In genomic region chr1:10106756-10107479, GRCh38 we compare ENCODE assay signal across 17 cellular contexts.
A peak's percentile ranks its signal among the peaks of the same experiment; 100 is the strongest.
DNase-seq lines count a peak whose midpoint lies in the region; ATAC-seq and TF ChIP-seq lines count a peak whose summit lies in the region.
"Had no signal": no experiment of that assay in that cellular context is flagged by ENCODE, and none has a peak within 500 bp of the region (broad histone marks: within the 10 kb centered on the region; RNA-seq: fewer than 3 reads in every experiment).

No MANE protein-coding gene starts in this region.

- peaks cover 56% of the 10 kb centered on the region for H3K36me3 Mint-ChIP-seq in stimulated activated naive CD8-positive, alpha-beta T cell treated with anti-CD3 and anti-CD28 coated beads, Interleukin-15, Interleukin-2, amounts not matched to agents 100 ng/mL and 50 ng/mL, for 24 hours (ENCODE audit: low read depth)

- H3K27ac Mint-ChIP-seq in stimulated activated naive CD8-positive, alpha-beta T cell treated with anti-CD3 and anti-CD28 coated beads, Interleukin-15, Interleukin-2, amounts not matched to agents 100 ng/mL and 50 ng/mL, for 24 hours: peak overlapping the region; percentile 48

- peaks cover 21% of the 10 kb centered on the region for H3K4me1 ChIP-seq in psoas muscle

- intact Hi-C loops in psoas muscle (cut with DNase I): no loop called here
- intact Hi-C loops in posterior cingulate gyrus (cut with DNase I): loop anchor here (5.0 kb wide), 1 partner anchor 75 kb away; the partner anchor contains the start of gene UBE4B

- H3K9me3 ChIP-seq in psoas muscle: no peaks in the 10 kb centered on the region
- H3K9me3 ChIP-seq in WERI-Rb-1 (ENCODE audit: severe bottlenecking): no peaks in the 10 kb centered on the region
- H3K9me3 ChIP-seq: transverse colon had no signal

- H3K4me3 Mint-ChIP-seq in stimulated activated naive CD8-positive, alpha-beta T cell treated with anti-CD3 and anti-CD28 coated beads, Interleukin-15, Interleukin-2, amounts not matched to agents 100 ng/mL and 50 ng/mL, for 24 hours: no peak overlapping the region

- peak overlapping the region; percentile 64 for H3K27ac ChIP-seq in psoas muscle
- no peak overlapping the region for H3K27ac ChIP-seq in WERI-Rb-1
- H3K27ac ChIP-seq: VCaP had no signal

- TF ChIP-seq CTCF in epithelial cell of esophagus (IDR thresholded peaks at IDR 0.05; ENCODE audit: insufficient read depth, low read depth, low read length, missing control alignments) (no peak), psoas muscle (IDR thresholded peaks at IDR 0.05) (no peak), WERI-Rb-1 (IDR thresholded peaks at IDR 0.05; ENCODE audit: low read depth, low read length) (no peak)

- H3K27me3 ChIP-seq in psoas muscle (ENCODE audit: insufficient read depth in 3 of 3, low read length in 2 of 3) (no peaks in the 10 kb centered on the region), WERI-Rb-1 (ENCODE audit: insufficient read depth, low read depth, severe bottlenecking) (no peaks in the 10 kb centered on the region)
- H3K27me3 ChIP-seq: transverse colon had no signal

- no peaks in the 10 kb centered on the region for H3K27me3 Mint-ChIP-seq in stimulated activated naive CD8-positive, alpha-beta T cell treated with anti-CD3 and anti-CD28 coated beads, Interleukin-15, Interleukin-2, amounts not matched to agents 100 ng/mL and 50 ng/mL, for 24 hours

- H3K9me3 Mint-ChIP-seq in stimulated activated naive CD8-positive, alpha-beta T cell treated with anti-CD3 and anti-CD28 coated beads, Interleukin-15, Interleukin-2, amounts not matched to agents 100 ng/mL and 50 ng/mL, for 24 hours: no peaks in the 10 kb centered on the region

- 78 to 89% (median 83%) methylated on average over 7 of the region's 7 CpGs for WGBS in psoas muscle, 3 donors

- ATAC-seq in stimulated activated naive CD8-positive, alpha-beta T cell treated with anti-CD3 and anti-CD28 coated beads, Interleukin-15, Interleukin-2, amounts not matched to agents 100 U/mL and 50 U/mL, for 24 hours: no peak
- ATAC-seq in psoas muscle: no peak

- H3K4me3 ChIP-seq in epithelial cell of esophagus (ENCODE audit: low read length): no peak overlapping the region
- no peak overlapping the region for H3K4me3 ChIP-seq in psoas muscle
- no peak overlapping the region for H3K4me3 ChIP-seq in WERI-Rb-1 (ENCODE audit: low read depth, low read length)
- H3K4me3 ChIP-seq: transverse colon had no signal

- no peak for DNase-seq in stimulated activated naive CD8-positive, alpha-beta T cell treated with anti-CD3 and anti-CD28 coated beads, Interleukin-15, Interleukin-2, amounts not matched to agents 100 U/mL and 50 U/mL, for 24 hours
- DNase-seq in epithelial cell of esophagus (ENCODE audit: low read depth) (peak; percentile 58), psoas muscle (no peak), GF-D8 (lab: John Stamatoyannopoulos, UW) (no peak), T-helper 9 cell (no peak), WERI-Rb-1 (no peak), posterior cingulate gyrus (no peak)
- DNase-seq: activated gamma-delta T cell treated with Interleukin-2 at 50 U/mL for 16 hours; MM.1S; NCI-H1930; NCI-H510A treated with DMSO at 0.1 percent for 48 hours; occipital lobe; stimulated activated CD4-positive, alpha-beta T cell treated with anti-CD3 and anti-CD28 coated beads, Interleukin-15, amount 100 ng/mL, for 24 hours; SW 1271; transverse colon had no signal

- no peaks in the 10 kb centered on the region for H3K4me1 Mint-ChIP-seq in stimulated activated naive CD8-positive, alpha-beta T cell treated with anti-CD3 and anti-CD28 coated beads, Interleukin-15, Interleukin-2, amounts not matched to agents 100 ng/mL and 50 ng/mL, for 24 hours (ENCODE audit: low read depth)

- H3K36me3 ChIP-seq in psoas muscle (ENCODE audit: insufficient read depth in 1 of 2, low read depth in 1 of 2) (peaks cover 9 to 66% of the 10 kb centered on the region in 2 donors), WERI-Rb-1 (peaks cover 82% of the 10 kb centered on the region)
